ENCODE assay signal across 29 cellular contexts in genomic region chr5:129155876-129156275, GRCh38.
"Had no signal": no experiment of that assay in that cellular context is flagged by ENCODE, and none has a peak within 500 bp of the region (broad histone marks: within the 10 kb centered on the region; RNA-seq: fewer than 3 reads in every experiment).

No MANE protein-coding gene starts in this region.

- H3K27me3 Mint-ChIP-seq: stimulated activated memory B cell treated with anti-CD40 and anti-IgM and Interleukin-4, amounts not matched to agents 10 μg/mL and 1 μg/mL and 100 μg/mL, for 72 hours; stimulated activated naive B cell treated with anti-CD40 and anti-IgM and Interleukin-4, amounts not matched to agents 10 μg/mL and 1 μg/mL and 100 μg/mL, for 72 hours; stimulated activated naive CD8-positive, alpha-beta T cell treated with anti-CD3 and anti-CD28 coated beads, Interleukin-15, amount 100 ng/mL, for 72 hours; stimulated activated naive CD8-positive, alpha-beta T cell treated with anti-CD3 and anti-CD28 coated beads, Interleukin-15, Interleukin-2, amounts not matched to agents 100 ng/mL and 50 ng/mL, for 24 hours; type B pancreatic cell had no signal

- H3K4me3 ChIP-seq: stomach, suprapubic skin, testis, thoracic aorta, thyroid gland, tibial artery, tibial nerve, transverse colon, upper lobe of left lung, upper lobe of right lung, uterus, vagina had no signal

- H3K4me1 ChIP-seq: stomach, suprapubic skin, testis, thyroid gland, tibial artery, tibial nerve, transverse colon, upper lobe of left lung, upper lobe of right lung, uterus, vagina had no signal

- H3K9me3 ChIP-seq: testis, thoracic aorta, thyroid gland, transverse colon, upper lobe of right lung, uterus, vagina had no signal

- H3K27ac Mint-ChIP-seq: stimulated activated effector memory CD8-positive, alpha-beta T cell treated with anti-CD3 and anti-CD28 coated beads, Interleukin-12 subunit alpha, Interleukin-12 subunit beta, amount 100 ng/mL, for 72 hours; stimulated activated memory B cell treated with anti-CD40 and anti-IgM and Interleukin-4, amounts not matched to agents 10 μg/mL and 1 μg/mL and 100 μg/mL, for 72 hours; stimulated activated naive B cell treated with anti-CD40 and anti-IgM and Interleukin-4, amounts not matched to agents 10 μg/mL and 1 μg/mL and 100 μg/mL, for 72 hours; stimulated activated naive CD8-positive, alpha-beta T cell treated with anti-CD3 and anti-CD28 coated beads, Interleukin-15, amount 100 ng/mL, for 72 hours; stimulated activated naive CD8-positive, alpha-beta T cell treated with anti-CD3 and anti-CD28 coated beads, Interleukin-15, Interleukin-2, amounts not matched to agents 100 ng/mL and 50 ng/mL, for 24 hours; type B pancreatic cell had no signal

- ATAC-seq: stimulated activated effector memory CD8-positive, alpha-beta T cell treated with anti-CD3 and anti-CD28 coated beads, Interleukin-12 subunit alpha, Interleukin-12 subunit beta, amount 100 ng/mL, for 72 hours; stimulated activated memory B cell treated with anti-CD40 and anti-IgM and Interleukin-4, amounts not matched to agents 10 μg/mL and 1 μg/mL and 100 μg/mL, for 72 hours; stimulated activated naive B cell treated with anti-CD40 and anti-IgM and Interleukin-4, amounts not matched to agents 10 μg/mL and 1 μg/mL and 100 μg/mL, for 72 hours; stimulated activated naive CD8-positive, alpha-beta T cell treated with anti-CD3 and anti-CD28 coated beads, Interleukin-15, amount 100 ng/mL, for 72 hours; stimulated activated naive CD8-positive, alpha-beta T cell treated with anti-CD3 and anti-CD28 coated beads, Interleukin-15, Interleukin-2, amounts not matched to agents 100 U/mL and 50 U/mL, for 24 hours; upper lobe of right lung had no signal

- DNase-seq: stimulated activated CD4-positive, alpha-beta T cell treated with anti-CD3 and anti-CD28 coated beads, Interleukin-2, amount 100 ng/mL, for 48 hours; stimulated activated CD4-positive, alpha-beta T cell treated with anti-CD3 and anti-CD28 coated beads, Interleukin-4, amount 100 ng/mL, for 1 hour; stimulated activated CD4-positive, alpha-beta T cell treated with anti-CD3 and anti-CD28 coated beads, Interleukin-4, amount 100 ng/mL, for 24 hours; stimulated activated CD4-positive, alpha-beta T cell treated with anti-CD3 and anti-CD28 coated beads, Interleukin-4, amount 100 ng/mL, for 4 hours; stimulated activated CD8-positive, alpha-beta memory T cell treated with anti-CD3 and anti-CD28 coated beads, Interleukin-4, amount 100 ng/mL, for 48 hours; stimulated activated naive B cell treated with anti-CD40 and anti-IgM and Interleukin-4, amounts not matched to agents 10 μg/mL and 1 μg/mL and 100 μg/mL, for 72 hours; stimulated activated naive CD4-positive, alpha-beta T cell; stimulated activated naive CD4-positive, alpha-beta T cell treated with Interleukin-2 at 50 U/mL for 16 hours; stimulated activated naive CD8-positive, alpha-beta T cell treated with anti-CD3 and anti-CD28 coated beads, Interleukin-15, amount 100 ng/mL, for 72 hours; stimulated activated naive CD8-positive, alpha-beta T cell treated with anti-CD3 and anti-CD28 coated beads, Interleukin-15, Interleukin-2, amounts not matched to agents 100 U/mL and 50 U/mL, for 24 hours; stomach; substantia nigra; testis; thyroid gland; tibial artery; transverse colon; trophoblast cell; upper lobe of left lung; upper lobe of right lung; uterus had no signal

- H3K27ac ChIP-seq: stomach, suprapubic skin, testis, thoracic aorta, thyroid gland, tibial artery, tibial nerve, transverse colon, upper lobe of left lung, upper lobe of right lung, uterus, vagina had no signal

- H3K36me3 Mint-ChIP-seq: stimulated activated effector memory CD8-positive, alpha-beta T cell treated with anti-CD3 and anti-CD28 coated beads, Interleukin-12 subunit alpha, Interleukin-12 subunit beta, amount 100 ng/mL, for 72 hours; type B pancreatic cell had no signal

- H3K27me3 ChIP-seq: stomach, suprapubic skin, testis, thyroid gland, tibial artery, tibial nerve, transverse colon, upper lobe of left lung, upper lobe of right lung, uterus, vagina had no signal

- FAIRE-seq: urothelium cell line had no signal

- H3K36me3 ChIP-seq: stomach, suprapubic skin, thoracic aorta, thyroid gland, tibial artery, tibial nerve, transverse colon, upper lobe of left lung, upper lobe of right lung, uterus, vagina had no signal

- H3K4me3 Mint-ChIP-seq: stimulated activated effector memory CD8-positive, alpha-beta T cell treated with anti-CD3 and anti-CD28 coated beads, Interleukin-12 subunit alpha, Interleukin-12 subunit beta, amount 100 ng/mL, for 72 hours; stimulated activated memory B cell treated with anti-CD40 and anti-IgM and Interleukin-4, amounts not matched to agents 10 μg/mL and 1 μg/mL and 100 μg/mL, for 72 hours; stimulated activated naive B cell treated with anti-CD40 and anti-IgM and Interleukin-4, amounts not matched to agents 10 μg/mL and 1 μg/mL and 100 μg/mL, for 72 hours; stimulated activated naive CD8-positive, alpha-beta T cell treated with anti-CD3 and anti-CD28 coated beads, Interleukin-15, amount 100 ng/mL, for 72 hours; stimulated activated naive CD8-positive, alpha-beta T cell treated with anti-CD3 and anti-CD28 coated beads, Interleukin-15, Interleukin-2, amounts not matched to agents 100 ng/mL and 50 ng/mL, for 24 hours; type B pancreatic cell had no signal

- H3K9me3 Mint-ChIP-seq: type B pancreatic cell had no signal

- H3K4me1 Mint-ChIP-seq: stimulated activated effector memory CD8-positive, alpha-beta T cell treated with anti-CD3 and anti-CD28 coated beads, Interleukin-12 subunit alpha, Interleukin-12 subunit beta, amount 100 ng/mL, for 72 hours; stimulated activated memory B cell treated with anti-CD40 and anti-IgM and Interleukin-4, amounts not matched to agents 10 μg/mL and 1 μg/mL and 100 μg/mL, for 72 hours; stimulated activated naive B cell treated with anti-CD40 and anti-IgM and Interleukin-4, amounts not matched to agents 10 μg/mL and 1 μg/mL and 100 μg/mL, for 72 hours; stimulated activated naive CD8-positive, alpha-beta T cell treated with anti-CD3 and anti-CD28 coated beads, Interleukin-15, amount 100 ng/mL, for 72 hours had no signal
